Comparison of ENCODE assay signal across 5 cellular contexts in genomic region chr6:117328005-117328389, GRCh38.
"Had no signal": no experiment of that assay in that cellular context is flagged by ENCODE, and none has a peak within 500 bp of the region (broad histone marks: within the 10 kb centered on the region; RNA-seq: fewer than 3 reads in every experiment).

No MANE protein-coding gene starts in this region.

- H3K4me3 ChIP-seq: GM23338 had no signal

- H2AFZ ChIP-seq: GM23338 had no signal

- H3K4me2 ChIP-seq: GM23338 had no signal

- DNase-seq: H9, HCEC 1CT, KBM-7 had no signal

- ATAC-seq: GM23338, HepG2 had no signal
